Comparison of ENCODE assay signal across 17 cellular contexts in genomic region chr12:52254965-52255751, GRCh38. TPM values are rescaled to one million over a fixed set of nuclear protein-coding genes. Genes with fewer than 3 reads are reported as not detected.
"Had no signal": no experiment of that assay in that cellular context is flagged by ENCODE, and none has a peak within 500 bp of the region (broad histone marks: within the 10 kb centered on the region; RNA-seq: fewer than 3 reads in every experiment).

No MANE protein-coding gene starts in this region.

- H3K27ac ChIP-seq: esophagus muscularis mucosa, neutrophil, tibial artery had no signal

- H3K4me3 Mint-ChIP-seq: activated CD4-positive, alpha-beta memory T cell treated with anti-CD3 and anti-CD28 coated beads, Interleukin-2, amount 10 ng/mL, durations not matched to agents 7 days and 5 days; activated CD4-positive, alpha-beta T cell treated with anti-CD3 and anti-CD28 coated beads for 36 hours; activated T-cell treated with anti-CD3 and anti-CD28 coated beads, Interleukin-2, amount 50 U/mL, for 4 hours; dendritic cell treated with granulocyte-macrophage colony-stimulating factor and Interleukin-4, amounts not matched to agents 40 ng/mL and 50 ng/mL, for 4 days; natural killer cell; WTC11 had no signal

- H3K4me3 ChIP-seq: esophagus muscularis mucosa, tibial artery had no signal

- H3K9me3 ChIP-seq: esophagus muscularis mucosa, neutrophil, tibial artery had no signal

- ATAC-seq: activated CD4-positive, alpha-beta T cell treated with anti-CD3 and anti-CD28 coated beads for 36 hours; activated T-cell treated with anti-CD3 and anti-CD28 coated beads, Interleukin-2, amount 50 U/mL, for 4 hours; left cardiac atrium; natural killer cell; stimulated activated naive CD8-positive, alpha-beta T cell treated with anti-CD3 and anti-CD28 coated beads, Interleukin-15, Interleukin-2, amounts not matched to agents 100 U/mL and 50 U/mL, for 24 hours; WTC11 had no signal

- DNase-seq: activated CD4-positive, alpha-beta memory T cell treated with anti-CD3 and anti-CD28 coated beads, Interleukin-2, amount 10 ng/mL, durations not matched to agents 7 days and 5 days; activated CD4-positive, alpha-beta T cell treated with anti-CD3 and anti-CD28 coated beads for 36 hours; activated effector memory CD4-positive, alpha-beta T cell treated with Interleukin-2 at 50 U/mL for 16 hours; activated naive CD4-positive, alpha-beta T cell treated with anti-CD3 and anti-CD28 coated beads, Interleukin-2, amount 50 U/mL, for 16 hours; activated T-cell treated with anti-CD3 and anti-CD28 coated beads, Interleukin-2, amount 50 U/mL, for 4 hours; effector CD8-positive, alpha-beta T cell; left cardiac atrium; natural killer cell; stimulated activated CD4-positive, alpha-beta T cell treated with anti-CD3 and anti-CD28 coated beads, Interleukin-1b, Interleukin-23, amount 100 ng/mL, for 48 hours; stimulated activated naive CD8-positive, alpha-beta T cell treated with anti-CD3 and anti-CD28 coated beads, Interleukin-15, Interleukin-2, amounts not matched to agents 100 U/mL and 50 U/mL, for 24 hours; substantia nigra had no signal

- H3K27ac Mint-ChIP-seq: activated CD4-positive, alpha-beta memory T cell treated with anti-CD3 and anti-CD28 coated beads, Interleukin-2, amount 10 ng/mL, durations not matched to agents 7 days and 5 days; activated CD4-positive, alpha-beta T cell treated with anti-CD3 and anti-CD28 coated beads for 36 hours; dendritic cell treated with granulocyte-macrophage colony-stimulating factor and Interleukin-4, amounts not matched to agents 40 ng/mL and 50 ng/mL, for 4 days; natural killer cell; WTC11 had no signal

- H3K36me3 Mint-ChIP-seq: natural killer cell had no signal

- H3K36me3 ChIP-seq: esophagus muscularis mucosa, neutrophil, tibial artery had no signal

- H3K9me3 Mint-ChIP-seq: activated T-cell treated with anti-CD3 and anti-CD28 coated beads, Interleukin-2, amount 50 U/mL, for 4 hours; dendritic cell treated with granulocyte-macrophage colony-stimulating factor and Interleukin-4, amounts not matched to agents 40 ng/mL and 50 ng/mL, for 4 days; natural killer cell had no signal

RNA-seq across cellular contexts. Expression of gene KRT86, which starts 19.3 kb away (rescaled TPM):
- total RNA-seq: activated CD4-positive, alpha-beta T cell treated with anti-CD3 and anti-CD28 coated beads for 36 hours; activated T-cell treated with anti-CD3 and anti-CD28 coated beads, Interleukin-2, amount 50 U/mL, for 4 hours; left cardiac atrium had no signal

RNA-seq across cellular contexts. Expression of gene KRT81, which starts 36.2 kb away (rescaled TPM):
- total RNA-seq: activated CD4-positive, alpha-beta memory T cell treated with anti-CD3 and anti-CD28 coated beads, Interleukin-2, amount 10 ng/mL, durations not matched to agents 7 days and 5 days; activated CD4-positive, alpha-beta T cell treated with anti-CD3 and anti-CD28 coated beads for 36 hours; left cardiac atrium; renal cortical epithelial cell had no signal
